Comparison of ENCODE assay signal across 8 cellular contexts in genomic region chr4:10461091-10461849, GRCh38. TPM values are rescaled to one million over a fixed set of nuclear protein-coding genes. Genes with fewer than 3 reads are reported as not detected.
DNase-seq lines count a peak whose midpoint lies in the region; ATAC-seq and TF ChIP-seq lines count a peak whose summit lies in the region.

No MANE protein-coding gene starts in this region.

- peak overlapping the region; percentile 16; the same call in 1 of the 2 replicates for H3K4me3 Mint-ChIP-seq in HFFc6
- H3K4me3 Mint-ChIP-seq in natural killer cell = peak overlapping the region; percentile 62

- no peak for TF ChIP-seq EP300 in esophagus muscularis mucosa (IDR thresholded peaks at IDR 0.05)
- TF ChIP-seq EP300 in stomach (IDR thresholded peaks at IDR 0.05) = no peak

- TF ChIP-seq CTCF in GM12872 (IDR thresholded peaks at IDR 0.05; ENCODE audit: insufficient read depth, low read depth, low read length) (peak; percentile 86), HFFc6 (IDR thresholded peaks at IDR 0.05) (peak; percentile 86), esophagus muscularis mucosa (IDR thresholded peaks at IDR 0.05) (peak in 2 of 3 experiments; percentile 83 to 90), natural killer cell (IDR thresholded peaks at IDR 0.05) (peak; percentile 99), stomach (IDR thresholded peaks at IDR 0.05) (peak in 5 of 7 experiments; percentile 43 to 99 (median 90))

- no peak overlapping the region for H3K27ac ChIP-seq in esophagus muscularis mucosa (replicated peaks in 1 of 4)
- no peak overlapping the region for H3K27ac ChIP-seq in stomach

- no peaks in the 10 kb centered on the region for H3K9me3 ChIP-seq in esophagus muscularis mucosa
- H3K9me3 ChIP-seq in stomach = peaks cover 0 to 14% (median 2%) of the 10 kb centered on the region in 4 donors

- H3K9me3 Mint-ChIP-seq in HFFc6 = peaks cover 2% of the 10 kb centered on the region
- no peaks in the 10 kb centered on the region for H3K9me3 Mint-ChIP-seq in natural killer cell

- H3K4me1 Mint-ChIP-seq in HFFc6 (ENCODE audit: low read depth) (peaks cover 2% of the 10 kb centered on the region; the same call in 1 of the 2 replicates), natural killer cell (peaks cover 10 to 15% of the 10 kb centered on the region in 2 donors)

- peak; percentile 77 to 89 (median 85) for ATAC-seq in natural killer cell

- H3K27me3 Mint-ChIP-seq in HFFc6 (ENCODE audit: insufficient read depth) (peaks cover 18% of the 10 kb centered on the region), natural killer cell (ENCODE audit: low read depth in 2 of 2) (peaks cover 34 to 48% of the 10 kb centered on the region in 2 donors)

- TF ChIP-seq POLR2A in esophagus muscularis mucosa (IDR thresholded peaks at IDR 0.05; ENCODE audit: low read depth) (no peak), stomach (IDR thresholded peaks at IDR 0.05) (no peak)

- WGBS in esophagus muscularis mucosa = 7% methylated on average over 50 of the region's 72 CpGs
- 6 to 16% (median 8%) methylated on average over 55 to 72 of the region's 72 CpGs for WGBS in stomach, 5 donors

- intact Hi-C loops in esophagus muscularis mucosa (cut with DNase I) (no loop called here), natural killer cell (cut with micrococcal nuclease) (loop anchor here (1.0 kb wide), 2 partner anchors 77 to 88 kb away; no protein-coding TSS in a partner anchor), stomach (cut with DNase I; ENCODE audit: low total_unique reads) (no loop called here)

- H3K4me1 ChIP-seq in esophagus muscularis mucosa (peaks cover 15 to 28% (median 24%) of the 10 kb centered on the region in 4 donors), stomach (peaks cover 13 to 21% (median 18%) of the 10 kb centered on the region in 4 donors)

- no peaks in the 10 kb centered on the region for H3K36me3 ChIP-seq in esophagus muscularis mucosa
- H3K36me3 ChIP-seq in stomach = no peaks in the 10 kb centered on the region

- peak overlapping the region; percentile 31 to 52 (median 40) for H3K4me3 ChIP-seq in esophagus muscularis mucosa
- peak overlapping the region; percentile 24 to 40 (median 34) for H3K4me3 ChIP-seq in stomach

- H3K36me3 Mint-ChIP-seq in HFFc6 (ENCODE audit: low read depth) (peaks cover 3% of the 10 kb centered on the region), natural killer cell (no peaks in the 10 kb centered on the region)

- DNase-seq in HFFc6 = no peak
- DNase-seq in NCI-H226 = peak; percentile 49
- DNase-seq in activated T-cell treated with anti-CD3 and anti-CD28 coated beads for 24 hours (ENCODE audit: low read depth) = peak; percentile 68
- DNase-seq in esophagus muscularis mucosa (ENCODE audit: extremely low spot score) = no peak
- peak; percentile 79 for DNase-seq in natural killer cell
- DNase-seq in stomach = peak; percentile 62
- DNase-seq in hippocampal formation (lab: John Stamatoyannopoulos, UW) = no peak

- peaks cover 0 to 53% (median 8%) of the 10 kb centered on the region in 4 donors for H3K27me3 ChIP-seq in esophagus muscularis mucosa
- peaks cover 8 to 49% (median 22%) of the 10 kb centered on the region in 3 donors for H3K27me3 ChIP-seq in stomach

- no peak overlapping the region for H3K27ac Mint-ChIP-seq in HFFc6
- H3K27ac Mint-ChIP-seq in natural killer cell = no peak overlapping the region

RNA-seq across cellular contexts. Expression of gene ZNF518B, which starts 4.0 kb away (rescaled TPM):
- total RNA-seq in HFFc6 (2021; fragmentation: NEBNext Ultra II Directional; extraction: Animal tissue kit (Norgen Biotek cat#: 25700)) = 10 to 100 TPM; 13.2 to 15.7 (median 15.1) TPM
- total RNA-seq in esophagus muscularis mucosa (10 to 100 TPM; 29.1 to 46.0 (median 33.3) TPM), natural killer cell (10 to 100 TPM; 14.6 to 19.9 (median 15.2) TPM), stomach (10 to 100 TPM in 2 of 5 donors, 1 to 10 TPM in 3; 8.0 to 40.6 (median 8.8) TPM)
- 1 to 10 TPM; 3.5 to 4.6 (median 4.3) TPM for polyA plus RNA-seq in stomach

Comparison
In these comparisons a context has a peak if more than half of its experiments do, and no peak if none do; other contexts are left out.
1. DNase-seq: peak in NCI-H226 (single experiment), activated T-cell treated with anti-CD3 and anti-CD28 coated beads for 24 hours (single experiment), natural killer cell (single experiment) and stomach (single experiment); none in HFFc6 (single experiment), esophagus muscularis mucosa (single experiment) and hippocampal formation (0 of 2).
2. Peak in every context shown above with its lines, with median percentiles within 50 percentile points of each other: CTCF ChIP-seq.